10 cellular contexts compared by ENCODE assay signal in the genomic region with DNA sequence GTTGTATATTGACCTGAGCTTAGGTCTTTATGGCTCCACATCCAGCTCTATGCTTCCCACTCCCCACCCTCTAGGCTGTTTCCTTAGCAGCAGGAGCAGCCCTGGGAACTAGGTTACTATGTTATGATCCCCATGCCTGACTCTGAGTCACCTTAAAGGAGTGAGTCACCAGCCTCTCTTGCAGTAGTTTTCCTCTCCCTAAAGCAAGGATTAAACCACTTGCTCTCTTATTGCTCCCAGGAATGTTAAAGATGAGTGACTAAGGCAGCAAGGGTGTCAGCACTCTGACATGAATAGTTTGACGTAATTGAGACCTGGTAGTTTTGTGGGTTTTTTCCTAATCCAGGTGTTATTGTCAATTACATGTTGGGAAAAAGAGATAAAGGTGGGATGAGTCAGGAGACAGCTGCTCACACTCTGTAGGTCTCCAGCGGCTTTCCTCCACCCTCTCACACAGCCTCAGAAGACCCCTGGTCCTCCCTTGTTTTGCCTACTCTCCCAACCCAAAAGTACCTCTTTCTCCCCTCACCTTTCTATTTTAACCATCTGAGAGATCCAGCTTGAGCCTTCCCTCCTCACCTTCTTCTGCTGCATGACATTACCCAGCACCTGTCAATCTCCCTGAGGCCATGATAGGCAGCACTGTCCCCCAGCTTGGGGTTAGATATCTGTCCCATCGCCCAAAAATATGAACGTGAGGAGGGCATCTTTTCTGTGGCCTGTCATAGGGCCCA.
A peak's percentile ranks its signal among the peaks of the same experiment; 100 is the strongest.
DNase-seq lines count a peak whose midpoint lies in the region; ATAC-seq and TF ChIP-seq lines count a peak whose summit lies in the region.
"Had no signal": no experiment of that assay in that cellular context is flagged by ENCODE, and none has a peak within 500 bp of the region (broad histone marks: within the 10 kb centered on the region; RNA-seq: fewer than 3 reads in every experiment).

No MANE protein-coding gene starts in this region.

- peaks cover 8% of the 10 kb centered on the region for H3K27me3 Mint-ChIP-seq in activated T-helper 2 cell treated with anti-CD3 and anti-CD28 coated beads, Interferon-gamma antibody, Interleukin-2, Interleukin-4, amounts not matched to agents 10 μg/mL and 5 μg/mL and 100 μg/mL, durations not matched to agents 14 hours and 24 hours and 36 hours (ENCODE audit: low read depth)

- H3K4me3 Mint-ChIP-seq in activated T-helper 2 cell treated with anti-CD3 and anti-CD28 coated beads, Interferon-gamma antibody, Interleukin-2, Interleukin-4, amounts not matched to agents 10 μg/mL and 5 μg/mL and 100 μg/mL, durations not matched to agents 14 hours and 24 hours and 36 hours (ENCODE audit: low read depth): no peak overlapping the region
- H3K4me3 Mint-ChIP-seq: memory B cell; stimulated activated naive CD8-positive, alpha-beta T cell treated with anti-CD3 and anti-CD28 coated beads, Interleukin-15, amount 100 ng/mL, for 72 hours had no signal

- no peak overlapping the region for H4K5ac ChIP-seq in mesendoderm (ENCODE audit: low read length)

- H3K27ac ChIP-seq in mesendoderm (ENCODE audit: low read depth, low read length) (peak overlapping the region; percentile 7), uterus (no peak overlapping the region)

- no peak overlapping the region for H3K56ac ChIP-seq in mesendoderm (ENCODE audit: low read length)

- ATAC-seq in HG02642 (IDR thresholded peaks at IDR 0.05; ENCODE audit: poor library complexity, unreplicated experiment) (no peak), GM18517 (IDR thresholded peaks at IDR 0.05; ENCODE audit: unreplicated experiment) (no peak)
- ATAC-seq: stimulated activated naive CD8-positive, alpha-beta T cell treated with anti-CD3 and anti-CD28 coated beads, Interleukin-15, amount 100 ng/mL, for 72 hours had no signal

- no peak for TF ChIP-seq POLR2A in uterus (IDR thresholded peaks at IDR 0.05)

- peaks cover 0 to 4% of the 10 kb centered on the region in 2 donors for H3K9me3 ChIP-seq in uterus

- no peak overlapping the region for H3K27ac Mint-ChIP-seq in activated T-helper 2 cell treated with anti-CD3 and anti-CD28 coated beads, Interferon-gamma antibody, Interleukin-2, Interleukin-4, amounts not matched to agents 10 μg/mL and 5 μg/mL and 100 μg/mL, durations not matched to agents 14 hours and 24 hours and 36 hours
- H3K27ac Mint-ChIP-seq: memory B cell had no signal

- no peaks in the 10 kb centered on the region for H3K4me1 ChIP-seq in mesendoderm (ENCODE audit: control insufficient read depth, low read depth, low read length)
- H3K4me1 ChIP-seq in uterus: no peaks in the 10 kb centered on the region

- H3K36me3 Mint-ChIP-seq in activated T-helper 2 cell treated with anti-CD3 and anti-CD28 coated beads, Interferon-gamma antibody, Interleukin-2, Interleukin-4, amounts not matched to agents 10 μg/mL and 5 μg/mL and 100 μg/mL, durations not matched to agents 14 hours and 24 hours and 36 hours (ENCODE audit: low read depth): no peaks in the 10 kb centered on the region
- H3K36me3 Mint-ChIP-seq: memory B cell had no signal

- no peak overlapping the region for H3K4ac ChIP-seq in mesendoderm (ENCODE audit: low read depth, low read length)

- DNase-seq in AG09309 (ENCODE audit: low read depth): peak; percentile 96
- DNase-seq in HT-29 (ENCODE audit: low spot score): peak; percentile 74
- peak; percentile 82 to 96 for DNase-seq in cardiac fibroblast (ENCODE audit: low read depth in 2 of 2)
- DNase-seq in mesendoderm: peak; percentile 98
- no peak for DNase-seq in uterus
- no peak for DNase-seq in activated T-helper 2 cell treated with anti-CD3 and anti-CD28 coated beads, Interferon-gamma antibody, Interleukin-2, Interleukin-4, amounts not matched to agents 10 μg/mL and 5 μg/mL and 100 μg/mL, durations not matched to agents 14 hours and 24 hours and 36 hours (ENCODE audit: low spot score)
- DNase-seq: stimulated activated naive CD8-positive, alpha-beta T cell treated with anti-CD3 and anti-CD28 coated beads, Interleukin-15, amount 100 ng/mL, for 72 hours had no signal

- H2BK5ac ChIP-seq in mesendoderm (ENCODE audit: low read length): no peak overlapping the region

- H2BK120ac ChIP-seq in mesendoderm (ENCODE audit: low read depth, low read length): peak overlapping the region; percentile 7

- no peak overlapping the region for H3K9ac ChIP-seq in mesendoderm (ENCODE audit: low read length)

- H3K36me3 ChIP-seq in mesendoderm (ENCODE audit: control insufficient read depth, insufficient read depth, low read length) (no peaks in the 10 kb centered on the region), uterus (no peaks in the 10 kb centered on the region)

- no peak overlapping the region for H2BK15ac ChIP-seq in mesendoderm (replicated peaks; ENCODE audit: low read depth)

- TF ChIP-seq CTCF in AG09309 (IDR thresholded peaks at IDR 0.05; ENCODE audit: control insufficient read depth, insufficient read depth, low read depth, low read length, missing control alignments): no peak
- TF ChIP-seq CTCF in cardiac fibroblast (IDR thresholded peaks at IDR 0.05; ENCODE audit: low read depth, low read length): no peak
- no peak for TF ChIP-seq CTCF in uterus (IDR thresholded peaks at IDR 0.05)

- H3K9me3 Mint-ChIP-seq in activated T-helper 2 cell treated with anti-CD3 and anti-CD28 coated beads, Interferon-gamma antibody, Interleukin-2, Interleukin-4, amounts not matched to agents 10 μg/mL and 5 μg/mL and 100 μg/mL, durations not matched to agents 14 hours and 24 hours and 36 hours: no peaks in the 10 kb centered on the region

- H3K18ac ChIP-seq in mesendoderm (ENCODE audit: low read length): no peak overlapping the region

- H3K4me1 Mint-ChIP-seq in activated T-helper 2 cell treated with anti-CD3 and anti-CD28 coated beads, Interferon-gamma antibody, Interleukin-2, Interleukin-4, amounts not matched to agents 10 μg/mL and 5 μg/mL and 100 μg/mL, durations not matched to agents 14 hours and 24 hours and 36 hours (ENCODE audit: low read depth): no peaks in the 10 kb centered on the region
- H3K4me1 Mint-ChIP-seq: memory B cell; stimulated activated naive CD8-positive, alpha-beta T cell treated with anti-CD3 and anti-CD28 coated beads, Interleukin-15, amount 100 ng/mL, for 72 hours had no signal

- H3K79me1 ChIP-seq in mesendoderm (ENCODE audit: low read length): no peaks in the 10 kb centered on the region

- WGBS in mesendoderm (ENCODE audit: extremely low coverage, insufficient coverage, low lambda C conversion rate): no CpG with 5 or more reads among the region's 4 CpGs

- no peak overlapping the region for H3K23ac ChIP-seq in mesendoderm (ENCODE audit: low read length)

- H2AK5ac ChIP-seq in mesendoderm (ENCODE audit: low read length): peak overlapping the region; percentile 38

- H3K4me3 ChIP-seq in AG09309 (ENCODE audit: control insufficient read depth, low read depth, low read length) (no peak overlapping the region), cardiac fibroblast (replicated peaks in 1 of 2; ENCODE audit: low read depth in 2 of 2, low read length in 2 of 2) (no peak overlapping the region), mesendoderm (ENCODE audit: low read length) (no peak overlapping the region), uterus (no peak overlapping the region)

- intact Hi-C loops in uterus (cut with DNase I; ENCODE audit: low total_unique reads): no loop called here
- intact Hi-C loops in activated T-helper 2 cell treated with anti-CD3 and anti-CD28 coated beads, Interferon-gamma antibody, Interleukin-2, Interleukin-4, amounts not matched to agents 10 μg/mL and 5 μg/mL and 100 μg/mL, durations not matched to agents 14 hours and 24 hours and 36 hours (cut with micrococcal nuclease): no loop called here

- no peak overlapping the region for H3K4me2 ChIP-seq in mesendoderm (ENCODE audit: low read length)

- H3K79me2 ChIP-seq in mesendoderm (ENCODE audit: control insufficient read depth, insufficient read depth, low read length): no peaks in the 10 kb centered on the region

- no peak overlapping the region for H4K8ac ChIP-seq in mesendoderm (ENCODE audit: low read depth, low read length)

- H3K27me3 ChIP-seq in mesendoderm (ENCODE audit: insufficient read depth, low read length, poor library complexity) (no peaks in the 10 kb centered on the region), uterus (no peaks in the 10 kb centered on the region)

Comparison
In these comparisons a context has a peak if more than half of its experiments do, and no peak if none do; other contexts are left out.
1. DNase-seq: peak in AG09309 (single experiment), HT-29 (single experiment), cardiac fibroblast (2 of 2) and mesendoderm (single experiment); none in uterus (0 of 2) and activated T-helper 2 cell treated with anti-CD3 and anti-CD28 coated beads, Interferon-gamma antibody, Interleukin-2, Interleukin-4, amounts not matched to agents 10 μg/mL and 5 μg/mL and 100 μg/mL, durations not matched to agents 14 hours and 24 hours and 36 hours (single experiment).